In genomic region chr5:423626-424258, GRCh38 we compare ENCODE assay signal across 18 cellular contexts. TPM values are rescaled to one million over a fixed set of nuclear protein-coding genes. Genes with fewer than 3 reads are reported as not detected.
DNase-seq lines count a peak whose midpoint lies in the region; ATAC-seq, FAIRE-seq and TF ChIP-seq lines count a peak whose summit lies in the region.
"Had no signal": no experiment of that assay in that cellular context is flagged by ENCODE, and none has a peak within 500 bp of the region (broad histone marks: within the 10 kb centered on the region; RNA-seq: fewer than 3 reads in every experiment).

No MANE protein-coding gene starts in this region.

- H3K56ac ChIP-seq in IMR-90 (ENCODE audit: extremely low read depth, insufficient read depth, low read length) = no peak overlapping the region

- no peak for TF ChIP-seq RAD21 in IMR-90 (IDR thresholded peaks at IDR 0.05; ENCODE audit: low read length)

- no peak overlapping the region for H3K9ac ChIP-seq in IMR-90 (ENCODE audit: low read depth, low read length)

- H2BK15ac ChIP-seq in IMR-90 (ENCODE audit: low read depth, low read length) = no peak overlapping the region

- POLR2A ChIA-PET in IMR-90 (lab: Charles Lee; ENCODE audit: unreplicated experiment) = no interaction called here

- no peaks in the 10 kb centered on the region for H3K9me3 Mint-ChIP-seq in activated naive CD8-positive, alpha-beta T cell (ENCODE audit: low read depth)
- H3K9me3 Mint-ChIP-seq in activated naive CD8-positive, alpha-beta T cell treated with anti-CD3 and anti-CD28 coated beads for 36 hours = no peaks in the 10 kb centered on the region
- no peaks in the 10 kb centered on the region for H3K9me3 Mint-ChIP-seq in stimulated activated effector memory CD8-positive, alpha-beta T cell treated with anti-CD3 and anti-CD28 coated beads, Interleukin-12 subunit alpha, Interleukin-12 subunit beta, amount 100 ng/mL, for 72 hours
- H3K9me3 Mint-ChIP-seq: CD8-positive, alpha-beta T cell; nephron; T-helper 2 cell treated with Interferon-gamma antibody and Interleukin-4, amounts not matched to agents 5 μg/mL and 100 μg/mL, for 36 hours had no signal

- H3K27me3 Mint-ChIP-seq in activated naive CD8-positive, alpha-beta T cell = no peaks in the 10 kb centered on the region
- no peaks in the 10 kb centered on the region for H3K27me3 Mint-ChIP-seq in activated naive CD8-positive, alpha-beta T cell treated with anti-CD3 and anti-CD28 coated beads for 36 hours

- in situ Hi-C loops in IMR-90 (cut with MboI; ENCODE audit: low sequenced_read_pairs) = no loop called here

- BruUV-seq in IMR-90 (replicated peaks; lab: Mats Ljungman, UMichigan) = no TSS peak

- dilution Hi-C loops in IMR-90 (cut with HindIII; ENCODE audit: low sequenced_read_pairs, unreplicated experiment) = no loop called here

- H2BK20ac ChIP-seq in IMR-90 (ENCODE audit: low read depth, low read length) = no peak overlapping the region

- no peaks in the 10 kb centered on the region; the same call in 1 of the 2 replicates for H4K20me1 ChIP-seq in IMR-90 (ENCODE audit: insufficient read depth, low read length)

- no peak overlapping the region for H3K4me3 Mint-ChIP-seq in activated naive CD8-positive, alpha-beta T cell
- H3K4me3 Mint-ChIP-seq in activated naive CD8-positive, alpha-beta T cell treated with anti-CD3 and anti-CD28 coated beads for 36 hours = no peak overlapping the region
- H3K4me3 Mint-ChIP-seq in stimulated activated effector memory CD8-positive, alpha-beta T cell treated with anti-CD3 and anti-CD28 coated beads, Interleukin-12 subunit alpha, Interleukin-12 subunit beta, amount 100 ng/mL, for 72 hours = no peak overlapping the region
- H3K4me3 Mint-ChIP-seq: CD8-positive, alpha-beta T cell; nephron; T-helper 2 cell treated with Interferon-gamma antibody and Interleukin-4, amounts not matched to agents 5 μg/mL and 100 μg/mL, for 36 hours had no signal

- H2BK5ac ChIP-seq in IMR-90 (ENCODE audit: low read depth, low read length, poor library complexity, severe bottlenecking) = peak overlapping the region; percentile 33

- peaks cover 5% of the 10 kb centered on the region for H3K9me1 ChIP-seq in IMR-90 (ENCODE audit: insufficient read depth, low read length)

- H3K79me1 ChIP-seq in IMR-90 (ENCODE audit: low read depth in 1 of 2, low read length in 2 of 2) = peaks cover 11 to 56% of the 10 kb centered on the region in 2 experiments

- no peak overlapping the region for H3K4me2 ChIP-seq in IMR-90 (ENCODE audit: low read depth, low read length)

- H3K27ac ChIP-seq in IMR-90 (ENCODE audit: insufficient read depth, low read length) (no peak overlapping the region), caudate nucleus (ENCODE audit: low read depth, low read length) (peak overlapping the region; percentile 21)
- H3K27ac ChIP-seq: breast epithelium, heart right ventricle, vagina had no signal

- H3K23ac ChIP-seq in IMR-90 (ENCODE audit: low read depth, low read length) = no peak overlapping the region

- H4K91ac ChIP-seq in IMR-90 (ENCODE audit: insufficient read depth, low read depth, low read length) = no peak overlapping the region

- no peak overlapping the region for H2BK120ac ChIP-seq in IMR-90 (ENCODE audit: low read depth, low read length)

- H3K4me3 ChIP-seq in IMR-90 (ENCODE audit: insufficient read depth, low read depth, low read length) = no peak overlapping the region
- H3K4me3 ChIP-seq: breast epithelium, heart right ventricle, vagina had no signal

- H3K27me3 ChIP-seq in IMR-90 (ENCODE audit: control insufficient read depth, insufficient read depth, low read length) = no peaks in the 10 kb centered on the region
- H3K27me3 ChIP-seq: breast epithelium, vagina had no signal

- H3K14ac ChIP-seq in IMR-90 (replicated peaks; ENCODE audit: low read depth, low read length) = no peak overlapping the region

- H2AFZ ChIP-seq in IMR-90 (replicated peaks; ENCODE audit: low read length, poor library complexity) = no peak overlapping the region

- no peak for TF ChIP-seq CTCF in IMR-90 (conservative IDR thresholded peaks at IDR 0.05; ENCODE audit: low read depth, low read length)

- H3K4me1 Mint-ChIP-seq in activated naive CD8-positive, alpha-beta T cell (ENCODE audit: low read depth) = peaks cover 12% of the 10 kb centered on the region
- peaks cover 8% of the 10 kb centered on the region for H3K4me1 Mint-ChIP-seq in activated naive CD8-positive, alpha-beta T cell treated with anti-CD3 and anti-CD28 coated beads for 36 hours
- H3K4me1 Mint-ChIP-seq in stimulated activated effector memory CD8-positive, alpha-beta T cell treated with anti-CD3 and anti-CD28 coated beads, Interleukin-12 subunit alpha, Interleukin-12 subunit beta, amount 100 ng/mL, for 72 hours = peaks cover 32% of the 10 kb centered on the region

- no peak overlapping the region for H3K18ac ChIP-seq in IMR-90 (ENCODE audit: low read depth, low read length)

- H3K4ac ChIP-seq in IMR-90 (ENCODE audit: low read depth, low read length) = 0 out of 2 replicates have a peak overlapping the region, but pooled peaks have one; percentile 13

- intact Hi-C loops in IMR-90 (cut with micrococcal nuclease) = no loop called here

- no peak overlapping the region for H4K8ac ChIP-seq in IMR-90 (ENCODE audit: low read depth in 2 of 2, low read length in 2 of 2)

- CTCF ChIA-PET in IMR-90 (lab: Yijun Ruan, JAX) = no interaction called here

- ATAC-seq in IMR-90 (ENCODE audit: low read depth) (no peak), HG02642 (IDR thresholded peaks at IDR 0.05; ENCODE audit: poor library complexity, unreplicated experiment) (no peak)
- ATAC-seq in stimulated activated effector memory CD8-positive, alpha-beta T cell treated with anti-CD3 and anti-CD28 coated beads, Interleukin-12 subunit alpha, Interleukin-12 subunit beta, amount 100 ng/mL, for 72 hours = peak; percentile 59
- ATAC-seq: CD8-positive, alpha-beta T cell; heart right ventricle had no signal

- no peak overlapping the region for H4K5ac ChIP-seq in IMR-90 (ENCODE audit: low read depth, low read length)

- peak overlapping the region; percentile 68 for H3K27ac Mint-ChIP-seq in activated naive CD8-positive, alpha-beta T cell
- no peak overlapping the region for H3K27ac Mint-ChIP-seq in activated naive CD8-positive, alpha-beta T cell treated with anti-CD3 and anti-CD28 coated beads for 36 hours
- H3K27ac Mint-ChIP-seq in stimulated activated effector memory CD8-positive, alpha-beta T cell treated with anti-CD3 and anti-CD28 coated beads, Interleukin-12 subunit alpha, Interleukin-12 subunit beta, amount 100 ng/mL, for 72 hours = peak overlapping the region; percentile 34
- H3K27ac Mint-ChIP-seq: CD8-positive, alpha-beta T cell; IgD-negative memory B cell; nephron had no signal

- no peak overlapping the region for H2AK5ac ChIP-seq in IMR-90 (ENCODE audit: low read depth, low read length)

- DNase-seq in activated naive CD8-positive, alpha-beta T cell treated with anti-CD3 and anti-CD28 coated beads for 36 hours = no peak
- DNase-seq in IMR-90 (no peak), caudate nucleus (lab: John Stamatoyannopoulos, UW) (peak in 1 of 61 donors; percentile 19), H54 (ENCODE audit: insufficient read length, low spot score) (no peak), cerebellar nuclear complex (lab: John Stamatoyannopoulos, UW) (no peak)
- no peak for DNase-seq in stimulated activated effector memory CD8-positive, alpha-beta T cell treated with anti-CD3 and anti-CD28 coated beads, Interleukin-12 subunit alpha, Interleukin-12 subunit beta, amount 100 ng/mL, for 72 hours (ENCODE audit: low spot score in 2 of 2)
- DNase-seq: activated CD8-positive, alpha-beta memory T cell treated with anti-CD3 and anti-CD28 coated beads, Interleukin-2, amount 50 U/mL, for 48 hours; CD8-positive, alpha-beta T cell; heart right ventricle; NCI-H2081 treated with DMSO at 0.1 percent for 48 hours; NCI-H526 had no signal

- TF ChIP-seq POLR2A in IMR-90 (IDR thresholded peaks at IDR 0.05; ENCODE audit: low read depth, low read length) (no peak), H54 (IDR thresholded peaks at IDR 0.05; ENCODE audit: low read depth, low read length) (no peak)

- H3K9me3 ChIP-seq in IMR-90 (ENCODE audit: control insufficient read depth, insufficient read depth, low read length) = no peaks in the 10 kb centered on the region
- H3K9me3 ChIP-seq: breast epithelium, heart right ventricle, vagina had no signal

- H2AK9ac ChIP-seq in IMR-90 (replicated peaks; ENCODE audit: low read depth, low read length, poor library complexity) = peak overlapping the region; percentile 45

- H3K4me1 ChIP-seq in IMR-90 (ENCODE audit: control insufficient read depth, insufficient read depth, low read length) = peaks cover 5% of the 10 kb centered on the region
- H3K4me1 ChIP-seq: breast epithelium, heart right ventricle, vagina had no signal

- WGBS in IMR-90 (ENCODE audit: extremely low coverage in 2 of 2, insufficient read length in 1 of 2), 2 experiments = 88% methylated on average over 13 of the region's 24 CpGs; no CpG with 5 or more reads in 1 of the 2 experiments

- H3K36me3 Mint-ChIP-seq in activated naive CD8-positive, alpha-beta T cell = peaks cover 6% of the 10 kb centered on the region
- peaks cover 39% of the 10 kb centered on the region for H3K36me3 Mint-ChIP-seq in activated naive CD8-positive, alpha-beta T cell treated with anti-CD3 and anti-CD28 coated beads for 36 hours
- H3K36me3 Mint-ChIP-seq in stimulated activated effector memory CD8-positive, alpha-beta T cell treated with anti-CD3 and anti-CD28 coated beads, Interleukin-12 subunit alpha, Interleukin-12 subunit beta, amount 100 ng/mL, for 72 hours = peaks cover 20% of the 10 kb centered on the region
- H3K36me3 Mint-ChIP-seq: CD8-positive, alpha-beta T cell had no signal

- no peak for FAIRE-seq in H54 (lab: Jason Lieb, UNC)

- H3K36me3 ChIP-seq in IMR-90 (ENCODE audit: control insufficient read depth, insufficient read depth, low read length) = peaks cover 62% of the 10 kb centered on the region
- H3K36me3 ChIP-seq: breast epithelium, heart right ventricle, vagina had no signal

TF ChIP-seq in IMR-90, 13 proteins besides CTCF, POLR2A, EP300 and RAD21:
- TF ChIP-seq USF2 (IDR thresholded peaks at IDR 0.05; ENCODE audit: low read depth, low read length) (no peak), CEBPB (IDR thresholded peaks at IDR 0.05; ENCODE audit: low read depth, low read length) (no peak)

RNA-seq across cellular contexts. Expression of gene EXOC3, which starts 19.2 kb away (rescaled TPM):
- 10 to 100 TPM; 58.2 to 61.2 TPM for total RNA-seq in activated naive CD8-positive, alpha-beta T cell treated with anti-CD3 and anti-CD28 coated beads for 36 hours
- total RNA-seq in IMR-90 (2012; rRNA removed) = 47.5 and 50.8 TPM in 2 replicates
- polyA plus RNA-seq in IMR-90 (2012; rRNA removed) = 34.0 and 35.1 TPM in 2 replicates
- polyA plus RNA-seq in IMR-90 (2012; cell fraction: cytosol; rRNA removed) = 15.1 and 18.7 TPM in 2 replicates
- 108 and 144 TPM in 2 replicates for polyA plus RNA-seq in IMR-90 (2012; cell fraction: nucleus; rRNA removed; ENCODE audit: low replicate concordance)
